In the genomic region with DNA sequence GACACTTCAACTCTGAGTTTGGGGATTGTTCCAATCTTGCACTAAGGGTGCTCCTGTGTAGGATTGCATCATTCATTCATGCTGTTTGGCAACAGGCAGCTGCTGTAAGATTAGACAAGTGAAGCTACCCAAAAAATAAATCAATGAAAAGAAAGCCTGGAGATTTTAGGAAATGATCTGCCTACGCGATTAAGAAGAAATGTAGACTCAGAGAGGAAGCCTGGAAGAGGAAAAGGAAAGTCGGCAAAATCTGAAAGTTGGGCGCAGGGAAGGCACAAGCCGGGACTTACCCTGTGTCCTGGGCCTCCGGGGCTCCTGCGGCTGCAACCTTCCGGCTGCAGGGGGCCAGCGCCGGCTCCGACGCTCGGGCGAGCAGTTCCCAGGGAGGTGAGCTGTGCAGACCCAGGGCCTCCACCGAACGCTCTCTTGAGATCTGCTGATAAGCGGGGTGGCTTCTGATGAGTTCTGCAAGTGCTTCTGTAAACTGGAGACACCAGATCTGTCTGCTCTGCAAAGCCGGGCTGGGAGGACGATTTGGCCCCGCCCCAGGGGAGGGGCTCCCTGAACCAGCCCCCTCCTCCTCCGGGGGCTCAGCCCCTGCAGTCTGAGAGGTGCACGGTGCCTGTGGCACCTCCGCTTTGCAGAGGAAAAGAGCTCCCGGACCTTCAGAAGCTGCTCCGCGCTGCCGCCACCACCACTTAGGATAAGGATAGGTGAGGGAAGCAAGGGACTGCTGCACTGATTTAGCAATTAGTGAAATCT, we compare ENCODE assay signal across 8 cellular contexts. TPM values are rescaled to one million over a fixed set of nuclear protein-coding genes. Genes with fewer than 3 reads are reported as not detected.
DNase-seq lines count a peak whose midpoint lies in the region; ATAC-seq, FAIRE-seq and TF ChIP-seq lines count a peak whose summit lies in the region.

No MANE protein-coding gene starts in this region.

- DNase-seq in GM18507 (ENCODE audit: extremely low spot score, insufficient read length, low read depth) (peak; percentile 57), NCI-H2029 treated with DMSO at 0.1 percent for 48 hours (lab: John Stamatoyannopoulos, UW) (peak; percentile 69), brain microvascular endothelial cell (peak; percentile 53), iPS-NIHi11 (ENCODE audit: low spot score) (peak; percentile 90), spleen (peak; percentile 91)

- H3K27ac ChIP-seq in 22Rv1 = peak overlapping the region; percentile 81
- peak overlapping the region; percentile 50 for H3K27ac ChIP-seq in brain microvascular endothelial cell
- peak overlapping the region in 6 of 8 donors; percentile 14 to 80 (median 54) for H3K27ac ChIP-seq in spleen

- intact Hi-C loops in spleen (cut with DNase I; ENCODE audit: low total_unique reads) = no loop called here

- ATAC-seq in HG02943 (IDR thresholded peaks at IDR 0.05; ENCODE audit: low read depth, unreplicated experiment) = peak; percentile 97

- peak; percentile 27; the same call in 1 of the 2 replicates for TF ChIP-seq CTCF in 22Rv1 (IDR thresholded peaks at IDR 0.05)
- TF ChIP-seq CTCF in brain microvascular endothelial cell (IDR thresholded peaks at IDR 0.05; ENCODE audit: low read depth, low read length, missing control alignments) = peak; percentile 63
- TF ChIP-seq CTCF in spleen (IDR thresholded peaks at IDR 0.05 in 8 of 11, conservative IDR thresholded peaks at IDR 0.05 in 3 of 11) = peak in 6 of 11 experiments; percentile 12 to 48 (median 32)

- H3K4me1 ChIP-seq in spleen = peaks cover 0 to 19% (median 10%) of the 10 kb centered on the region in 6 donors

- in situ Hi-C loops in brain microvascular endothelial cell (cut with HindIII; ENCODE audit: low pct_ligation_motif_present, low sequenced_read_pairs) = no loop called here

- TF ChIP-seq POLR2A in spleen (IDR thresholded peaks at IDR 0.05) = no peak

- 0 to 2% (median 1%) methylated on average over 26 to 27 of the region's 27 CpGs for WGBS in spleen, 5 donors

- FAIRE-seq in GM18507 (lab: Jason Lieb, UNC) (peak; percentile 78), TTC549 (lab: Jason Lieb, UNC) (peak; percentile 5)

- H3K27me3 ChIP-seq in brain microvascular endothelial cell (replicated peaks) = no peaks in the 10 kb centered on the region
- no peaks in the 10 kb centered on the region for H3K27me3 ChIP-seq in spleen (replicated peaks in 1 of 7)

- H3K36me3 ChIP-seq in brain microvascular endothelial cell (replicated peaks) (peaks cover 14% of the 10 kb centered on the region), spleen (peaks cover 0 to 18% (median 0%) of the 10 kb centered on the region in 6 donors)

- H3K4me3 ChIP-seq in brain microvascular endothelial cell (ENCODE audit: low read depth, low read length) (peak overlapping the region; percentile 68), spleen (peak overlapping the region; percentile 57 to 81 (median 66))

- no peaks in the 10 kb centered on the region for H3K9me3 ChIP-seq in spleen

RNA-seq across cellular contexts. Expression of gene PSPH, which starts 17.4 kb away (rescaled TPM):
- 10 to 100 TPM in 2 of 7 donors, 1 to 10 TPM in 5; 5.0 to 11.3 (median 7.3) TPM for total RNA-seq in spleen
- polyA plus RNA-seq in spleen = 1 to 10 TPM; 2.2 to 8.4 (median 4.8) TPM

RNA-seq across cellular contexts. Expression of gene CCT6A, which starts 17.7 kb away (rescaled TPM):
- total RNA-seq in spleen = 100 to 1,000 TPM in 1 of 7 donors, 10 to 100 TPM in 6; 71.5 to 107 (median 84.9) TPM
- polyA plus RNA-seq in spleen = 100 to 1,000 TPM; 113 to 139 (median 133) TPM

RNA-seq across cellular contexts. Expression of gene SUMF2, which starts 30.2 kb away (rescaled TPM):
- total RNA-seq in spleen = 100 to 1,000 TPM in 6 of 7 donors, 10 to 100 TPM in 1; 96.5 to 145 (median 132) TPM
- 10 to 100 TPM; 57.1 to 81.3 (median 60.4) TPM for polyA plus RNA-seq in spleen

RNA-seq across cellular contexts. Expression of gene PHKG1, which starts 58.9 kb away (rescaled TPM):
- 1 to 10 TPM in 6 of 7 donors, not detected in 1; 1.0 to 3.4 (median 1.8) TPM for total RNA-seq in spleen
- polyA plus RNA-seq in spleen = 1 to 10 TPM in 1 of 3 donors, under 1 TPM in 2; 0.86 to 1.2 (median 0.93) TPM

Comparison
In these comparisons a context has a peak if more than half of its experiments do, and no peak if none do; other contexts are left out.
1. Peak in every context shown above with its lines: DNase-seq, ATAC-seq, H3K4me3 ChIP-seq and H3K27ac ChIP-seq.